Comparison of ENCODE assay signal across 9 cellular contexts in genomic region chr21:33761104-33762036, GRCh38.
DNase-seq lines count a peak whose midpoint lies in the region; ATAC-seq and TF ChIP-seq lines count a peak whose summit lies in the region.
"Had no signal": no experiment of that assay in that cellular context is flagged by ENCODE, and none has a peak within 500 bp of the region (broad histone marks: within the 10 kb centered on the region; RNA-seq: fewer than 3 reads in every experiment).

No MANE protein-coding gene starts in this region.

- peak overlapping the region; percentile 55 to 68 for H3K27ac ChIP-seq in tibial artery

- peak overlapping the region; percentile 39 for H3K4me3 ChIP-seq in AG10803 (ENCODE audit: low read length)
- no peak overlapping the region for H3K4me3 ChIP-seq in kidney epithelial cell (ENCODE audit: low read depth, low read length)
- H3K4me3 ChIP-seq in tibial artery, result peak overlapping the region; percentile 11 to 18

- ATAC-seq in GM18873 (IDR thresholded peaks at IDR 0.05; ENCODE audit: low FRiP score, unreplicated experiment), result no peak

- peaks cover 0 to 36% (median 13%) of the 10 kb centered on the region in 4 donors for H3K4me1 ChIP-seq in tibial artery

- H3K36me3 ChIP-seq in kidney epithelial cell (ENCODE audit: control insufficient read depth, insufficient read depth, low read length), result no peaks in the 10 kb centered on the region
- peaks cover 4 to 11% (median 5%) of the 10 kb centered on the region in 3 donors for H3K36me3 ChIP-seq in tibial artery

- peak; percentile 99 for DNase-seq in AG10803 (ENCODE audit: low read depth)
- DNase-seq in M059J (ENCODE audit: low read depth), result peak; percentile 99
- DNase-seq in brain pericyte (ENCODE audit: low read depth, low spot score), result peak; percentile 80
- peak; percentile 98 for DNase-seq in kidney epithelial cell (ENCODE audit: low read depth)
- DNase-seq in tibial artery, result peak; percentile 31 to 65
- no peak for DNase-seq in nucleus accumbens (lab: John Stamatoyannopoulos, UW)
- no peak for DNase-seq in NCI-H748 (lab: John Stamatoyannopoulos, UW; ENCODE audit: unreplicated experiment)
- DNase-seq: activated naive CD8-positive, alpha-beta T cell treated with anti-CD3 and anti-CD28 coated beads, Interleukin-2, amount 10 ng/mL, durations not matched to agents 7 days and 5 days had no signal

- no peaks in the 10 kb centered on the region for H3K9me3 ChIP-seq in tibial artery

- H3K27me3 ChIP-seq in kidney epithelial cell (ENCODE audit: control insufficient read depth, insufficient read depth, low read length), result no peaks in the 10 kb centered on the region
- no peaks in the 10 kb centered on the region for H3K27me3 ChIP-seq in tibial artery

- intact Hi-C loops in tibial artery (cut with DNase I; ENCODE audit: low total_unique reads), result no loop called here

- TF ChIP-seq CTCF in AG10803 (conservative IDR thresholded peaks at IDR 0.05; ENCODE audit: low read length), result no peak
- TF ChIP-seq CTCF in kidney epithelial cell (IDR thresholded peaks at IDR 0.05; ENCODE audit: insufficient read depth, low read length, poor library complexity, severe bottlenecking), result no peak
- no peak for TF ChIP-seq CTCF in tibial artery (IDR thresholded peaks at IDR 0.05)

Comparison
In these comparisons a context has a peak if more than half of its experiments do, and no peak if none do; other contexts are left out.
1. DNase-seq: peak in AG10803 (single experiment), M059J (single experiment), brain pericyte (single experiment), kidney epithelial cell (single experiment) and tibial artery (2 of 2); none in nucleus accumbens (0 of 56) and NCI-H748 (single experiment).